In the genomic region with DNA sequence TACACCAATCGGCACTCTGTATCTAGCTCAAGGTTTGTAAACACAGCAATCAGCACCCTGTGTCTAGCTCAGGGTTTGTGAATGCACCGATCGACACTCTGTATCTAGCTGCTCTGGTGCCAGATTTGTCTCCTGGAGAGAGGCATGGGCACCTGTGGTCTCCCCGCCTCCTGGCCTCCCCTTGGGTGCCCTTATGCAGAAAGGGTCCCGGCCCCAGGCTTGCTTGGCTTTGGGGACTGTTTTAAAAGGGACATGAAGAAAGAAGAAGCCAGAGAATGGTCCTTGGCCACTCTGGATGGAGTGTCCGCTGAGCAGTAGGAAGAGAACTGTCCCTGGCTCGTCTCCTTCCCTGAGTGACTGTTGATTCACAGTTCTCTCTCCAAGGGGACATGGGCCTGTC, we compare ENCODE assay signal across 22 cellular contexts. TPM values are rescaled to one million over a fixed set of nuclear protein-coding genes. Genes with fewer than 3 reads are reported as not detected.
DNase-seq lines count a peak whose midpoint lies in the region; ATAC-seq, FAIRE-seq and TF ChIP-seq lines count a peak whose summit lies in the region.
"Had no signal": no experiment of that assay in that cellular context is flagged by ENCODE, and none has a peak within 500 bp of the region (broad histone marks: within the 10 kb centered on the region; RNA-seq: fewer than 3 reads in every experiment).

No MANE protein-coding gene starts in this region.

- BruUV-seq in HepG2 (replicated peaks; lab: Mats Ljungman, UMichigan) = no TSS peak

- H3K4me1 Mint-ChIP-seq in endodermal cell = peaks cover 10% of the 10 kb centered on the region
- peaks cover 14 to 43% (median 35%) of the 10 kb centered on the region in 4 donors for H3K4me1 Mint-ChIP-seq in naive thymus-derived CD8-positive, alpha-beta T cell

- H3K4me3 Mint-ChIP-seq in endodermal cell = no peak overlapping the region
- no peak overlapping the region for H3K4me3 Mint-ChIP-seq in naive thymus-derived CD8-positive, alpha-beta T cell
- H3K4me3 Mint-ChIP-seq: CD4-positive, alpha-beta memory T cell had no signal

- TF ChIP-seq POLR2A in HepG2 (IDR thresholded peaks at IDR 0.05; ENCODE audit: insufficient read depth in 1 of 2, low read depth in 2 of 2, low read length in 2 of 2) (no peak), right lobe of liver (IDR thresholded peaks at IDR 0.05) (no peak)

- H2AFZ ChIP-seq in HepG2 (ENCODE audit: low read length) (no peak overlapping the region), osteoblast (ENCODE audit: low read length) (no peak overlapping the region)

- H3K27me3 ChIP-seq in HepG2 (ENCODE audit: control insufficient read depth in 1 of 2, insufficient read depth in 2 of 2, low read length in 2 of 2) = peaks cover 0 to 19% of the 10 kb centered on the region in 2 experiments; a peak in 3 of 5 replicates
- no peaks in the 10 kb centered on the region for H3K27me3 ChIP-seq in right lobe of liver
- H3K27me3 ChIP-seq in endodermal cell (ENCODE audit: control insufficient read depth, insufficient read depth, low read length, poor library complexity, severe bottlenecking) = no peaks in the 10 kb centered on the region
- no peaks in the 10 kb centered on the region for H3K27me3 ChIP-seq in osteoblast (ENCODE audit: insufficient read depth, low read length)

- intact Hi-C loops in HepG2 (cut with micrococcal nuclease; ENCODE audit: unreplicated experiment) = no loop called here
- intact Hi-C loops in right lobe of liver (cut with DNase I) = no loop called here

- H3K4me2 ChIP-seq in HepG2 (ENCODE audit: low read depth, low read length) (peak overlapping the region; percentile 34; the same call in 1 of the 2 replicates), osteoblast (ENCODE audit: insufficient read depth, low read length) (no peak overlapping the region)
- H3K4me2 ChIP-seq: A549, SK-N-SH had no signal

- H3K9ac ChIP-seq in HepG2 (ENCODE audit: insufficient read depth, low read depth, low read length) (no peak overlapping the region), endodermal cell (ENCODE audit: extremely low read depth, low read length, poor library complexity, severe bottlenecking) (peak overlapping the region; percentile 13)
- H3K9ac ChIP-seq: SK-N-SH had no signal

- no peaks in the 10 kb centered on the region for H3K27me3 Mint-ChIP-seq in endodermal cell (ENCODE audit: insufficient read depth)
- no peaks in the 10 kb centered on the region for H3K27me3 Mint-ChIP-seq in naive thymus-derived CD8-positive, alpha-beta T cell
- H3K27me3 Mint-ChIP-seq: CD4-positive, alpha-beta memory T cell had no signal

- no peaks in the 10 kb centered on the region for H3K9me3 ChIP-seq in HepG2 (ENCODE audit: low read length)
- H3K9me3 ChIP-seq in right lobe of liver = no peaks in the 10 kb centered on the region
- no peaks in the 10 kb centered on the region for H3K9me3 ChIP-seq in endodermal cell (ENCODE audit: control insufficient read depth, low read length)
- H3K9me3 ChIP-seq in osteoblast (ENCODE audit: low read depth, low read length) = no peaks in the 10 kb centered on the region
- H3K9me3 ChIP-seq: A549, SK-N-SH had no signal

- no peaks in the 10 kb centered on the region for H3K36me3 Mint-ChIP-seq in endodermal cell (ENCODE audit: low read depth)
- H3K36me3 Mint-ChIP-seq in naive thymus-derived CD8-positive, alpha-beta T cell = no peaks in the 10 kb centered on the region
- H3K36me3 Mint-ChIP-seq: CD4-positive, alpha-beta memory T cell had no signal

- no peak for TF ChIP-seq CTCF in HepG2 (CRISPR knock-in tag; IDR thresholded peaks at IDR 0.05)
- TF ChIP-seq CTCF in right lobe of liver (IDR thresholded peaks at IDR 0.05) = no peak
- no peak for TF ChIP-seq CTCF in endodermal cell (conservative IDR thresholded peaks at IDR 0.05)
- no peak for TF ChIP-seq CTCF in osteoblast (IDR thresholded peaks at IDR 0.05; ENCODE audit: extremely low read depth, low read depth, low read length)

- TF ChIP-seq RAD21 in HepG2 (CRISPR knock-in tag; IDR thresholded peaks at IDR 0.05) = no peak

- H3K79me2 ChIP-seq in HepG2 (ENCODE audit: insufficient read depth, low read length) (no peaks in the 10 kb centered on the region), osteoblast (ENCODE audit: insufficient read depth, low read length) (no peaks in the 10 kb centered on the region)

- FAIRE-seq in HepG2 (lab: Jason Lieb, UNC) = no peak
- FAIRE-seq: A549, G401.6 had no signal

- no peak for TF ChIP-seq EP300 in HepG2 (IDR thresholded peaks at IDR 0.05; ENCODE audit: low read depth in 2 of 2, low read length in 2 of 2)
- no peak for TF ChIP-seq EP300 in HepG2 (CRISPR knock-in tag; IDR thresholded peaks at IDR 0.05; ENCODE audit: borderline replicate concordance)

- in situ Hi-C loops in HepG2 (cut with HindIII; ENCODE audit: extremely low pct_ligation_motif_present, low pct_unique_long_range_greater_than_20kb) = no loop called here

- H3K4me1 ChIP-seq in HepG2 (ENCODE audit: insufficient read depth, low read length) (peaks cover 48% of the 10 kb centered on the region), right lobe of liver (no peaks in the 10 kb centered on the region), endodermal cell (ENCODE audit: control insufficient read depth, insufficient read depth, low read length) (no peaks in the 10 kb centered on the region), osteoblast (ENCODE audit: insufficient read depth, low read length) (no peaks in the 10 kb centered on the region)

- POLR2A ChIA-PET in HepG2 (lab: Yijun Ruan, JAX) = no interaction called here
- POLR2A ChIA-PET in naive thymus-derived CD8-positive, alpha-beta T cell (lab: Charles Lee) = no interaction called here

- DNase-seq in HepG2 (ENCODE audit: low spot score) (no peak), right lobe of liver (no peak), endodermal cell (no peak), osteoblast (ENCODE audit: insufficient read length, low spot score, missing footprints) (peak; percentile 72), OCI-M1 (lab: John Stamatoyannopoulos, UW) (no peak)
- no peak for DNase-seq in naive thymus-derived CD8-positive, alpha-beta T cell
- DNase-seq: C1 segment of cervical spinal cord; CD4-positive, alpha-beta memory T cell; COR-L47; GOT3; HCEC 1CT; NCI-H1048; NCI-H2081; NCI-H2227 treated with DMSO at 0.1 percent for 48 hours; NCI-H526 treated with DMSO at 0.1 percent for 48 hours had no signal

- H3K27ac ChIP-seq in HepG2 (ENCODE audit: extremely low read length, insufficient read depth, low read length) = no peak overlapping the region
- H3K27ac ChIP-seq in right lobe of liver = no peak overlapping the region
- no peak overlapping the region for H3K27ac ChIP-seq in endodermal cell (ENCODE audit: low read depth, low read length)
- no peak overlapping the region for H3K27ac ChIP-seq in osteoblast (ENCODE audit: low read depth, low read length)
- H3K27ac ChIP-seq: HL-60 had no signal

- 27% methylated on average over 6 of the region's 7 CpGs for WGBS in HepG2 (ENCODE audit: low lambda C conversion rate)
- WGBS in right lobe of liver (ENCODE audit: insufficient coverage, low coverage, low lambda C conversion rate, missing lambda C conversion rate) = 52% methylated on average over 3 of the region's 7 CpGs
- WGBS in endodermal cell (ENCODE audit: insufficient coverage in 1 of 2, insufficient read length in 1 of 2), 2 experiments = 75 to 89% methylated on average over 3 to 7 of the region's 7 CpGs

- peak overlapping the region; percentile 75 for H3K27ac Mint-ChIP-seq in endodermal cell
- H3K27ac Mint-ChIP-seq in naive thymus-derived CD8-positive, alpha-beta T cell = peak overlapping the region in 1 of 10 donors; percentile 16

- CTCF ChIA-PET in HepG2 (lab: Yijun Ruan, JAX; ENCODE audit: low intra/inter-chr PET ratio, low total read pairs) = no interaction called here

- peak; percentile 3 for ATAC-seq in HepG2
- no peak for ATAC-seq in right lobe of liver
- no peak for ATAC-seq in GM18873 (IDR thresholded peaks at IDR 0.05; ENCODE audit: low FRiP score, unreplicated experiment)
- no peak for ATAC-seq in naive thymus-derived CD8-positive, alpha-beta T cell
- no peak for ATAC-seq in HG02840 (IDR thresholded peaks at IDR 0.05; ENCODE audit: low FRiP score, unreplicated experiment)

- peaks cover 3% of the 10 kb centered on the region for H3K9me3 Mint-ChIP-seq in endodermal cell
- H3K9me3 Mint-ChIP-seq in naive thymus-derived CD8-positive, alpha-beta T cell = peaks cover 0 to 1% (median 0%) of the 10 kb centered on the region in 9 donors

- H3K4me3 ChIP-seq in HepG2 (replicated peaks in 1 of 3; ENCODE audit: insufficient read depth in 1 of 3, low read depth in 2 of 3, low read length in 3 of 3) (peak overlapping the region in 1 of 3 experiments; percentile 22; a peak in 1 of 6 replicates), right lobe of liver (no peak overlapping the region), endodermal cell (ENCODE audit: low read length) (no peak overlapping the region), osteoblast (ENCODE audit: insufficient read depth, low read length) (no peak overlapping the region)
- H3K4me3 ChIP-seq: A549 had no signal

- H3K36me3 ChIP-seq in HepG2 (replicated peaks in 1 of 2; ENCODE audit: control insufficient read depth in 1 of 2, insufficient read depth in 2 of 2, low read length in 2 of 2) (no peaks in the 10 kb centered on the region), right lobe of liver (no peaks in the 10 kb centered on the region), endodermal cell (ENCODE audit: control insufficient read depth, insufficient read depth, low read length) (no peaks in the 10 kb centered on the region), osteoblast (ENCODE audit: insufficient read depth, low read length) (no peaks in the 10 kb centered on the region)

- H4K20me1 ChIP-seq in HepG2 (ENCODE audit: insufficient read depth, low read length) (no peaks in the 10 kb centered on the region), osteoblast (ENCODE audit: insufficient read depth, low read length) (no peaks in the 10 kb centered on the region)

RNA-seq across cellular contexts. Expression of a gene that starts 11.5 kb away (rescaled TPM):
- total RNA-seq in HepG2 (2016; rRNA removed; fragmentation: Illumina TruSeq; extraction: Trizol) (not detected in 2 replicates), right lobe of liver (not detected), endodermal cell (not detected), osteoblast (not detected in 2 replicates)
- not detected in 2 replicates for total RNA-seq in HepG2 (2016; cell fraction: cytosol; rRNA removed; fragmentation: Illumina TruSeq; extraction: Trizol; ENCODE audit: low read depth)
- not detected in 2 replicates for total RNA-seq in HepG2 (2016; cell fraction: insoluble cytoplasmic fraction; rRNA removed; fragmentation: Illumina TruSeq; extraction: Trizol)
- total RNA-seq in HepG2 (2016; cell fraction: membrane; rRNA removed; fragmentation: Illumina TruSeq; extraction: Trizol) = not detected in 2 replicates
- total RNA-seq in HepG2 (2016; cell fraction: nucleus; rRNA removed; fragmentation: Illumina TruSeq; extraction: Trizol) = not detected in 2 replicates
- not detected in 2 replicates for polyA plus RNA-seq in HepG2 (2011; rRNA removed)
- polyA plus RNA-seq in HepG2 (2011; cell fraction: cytosol; rRNA removed) = not detected in 2 replicates
- polyA plus RNA-seq in HepG2 (2011; cell fraction: nucleus; rRNA removed) = not detected in 2 replicates
- not detected in 2 replicates for polyA plus RNA-seq in HepG2 (2012)
- not detected in 2 replicates for polyA plus RNA-seq in HepG2 (2016; cell fraction: cytosol; fragmentation: Illumina TruSeq; extraction: Trizol; ENCODE audit: low read depth)
- polyA plus RNA-seq in HepG2 (2016; cell fraction: insoluble cytoplasmic fraction; fragmentation: Illumina TruSeq; extraction: Trizol; ENCODE audit: low read depth) = not detected in 2 replicates
- not detected in 2 replicates for polyA plus RNA-seq in HepG2 (2016; cell fraction: membrane; fragmentation: Illumina TruSeq; extraction: Trizol; ENCODE audit: low read depth)
- not detected in 2 replicates for polyA plus RNA-seq in HepG2 (2016; cell fraction: nucleus; fragmentation: Illumina TruSeq; extraction: Trizol; ENCODE audit: insufficient read depth, low read depth)
- 1.1 TPM in 1 of 2 replicates, not detected in the other for polyA minus RNA-seq in HepG2 (2011; rRNA and poly(A)+ RNA removed; ENCODE audit: low replicate concordance)
- polyA minus RNA-seq in HepG2 (2011; cell fraction: cytosol; rRNA and poly(A)+ RNA removed) = not detected in 2 replicates
- polyA minus RNA-seq in HepG2 (2011; cell fraction: nucleus; rRNA and poly(A)+ RNA removed) = not detected in 2 replicates
- not detected for polyA plus RNA-seq in endodermal cell (2013, experiment 1 of 2)
- polyA plus RNA-seq in endodermal cell (2013, experiment 2 of 2) = not detected
- not detected for total RNA-seq in naive thymus-derived CD8-positive, alpha-beta T cell
- not detected for polyA plus RNA-seq in naive thymus-derived CD8-positive, alpha-beta T cell
- total RNA-seq: CD4-positive, alpha-beta memory T cell; NCI-H460 had no signal
- polyA plus RNA-seq: CD4-positive, alpha-beta memory T cell; SK-N-SH had no signal

RNA-seq across cellular contexts. Expression of a gene that starts 39.6 kb away (rescaled TPM):
- total RNA-seq in HepG2 (2016; rRNA removed; fragmentation: Illumina TruSeq; extraction: Trizol) = not detected in 2 replicates
- not detected in 2 replicates for total RNA-seq in HepG2 (2016; cell fraction: cytosol; rRNA removed; fragmentation: Illumina TruSeq; extraction: Trizol; ENCODE audit: low read depth)
- not detected in 2 replicates for total RNA-seq in HepG2 (2016; cell fraction: insoluble cytoplasmic fraction; rRNA removed; fragmentation: Illumina TruSeq; extraction: Trizol)
- total RNA-seq in HepG2 (2016; cell fraction: membrane; rRNA removed; fragmentation: Illumina TruSeq; extraction: Trizol) = not detected in 2 replicates
- total RNA-seq in HepG2 (2016; cell fraction: nucleus; rRNA removed; fragmentation: Illumina TruSeq; extraction: Trizol) = not detected in 2 replicates
- polyA plus RNA-seq in HepG2 (2011; rRNA removed) = not detected in 2 replicates
- polyA plus RNA-seq in HepG2 (2011; cell fraction: cytosol; rRNA removed) = not detected in 2 replicates
- not detected in 2 replicates for polyA plus RNA-seq in HepG2 (2011; cell fraction: nucleus; rRNA removed)
- not detected in 2 replicates for polyA plus RNA-seq in HepG2 (2012)
- polyA plus RNA-seq in HepG2 (2016; cell fraction: cytosol; fragmentation: Illumina TruSeq; extraction: Trizol; ENCODE audit: low read depth) = not detected in 2 replicates
- not detected in 2 replicates for polyA plus RNA-seq in HepG2 (2016; cell fraction: insoluble cytoplasmic fraction; fragmentation: Illumina TruSeq; extraction: Trizol; ENCODE audit: low read depth)
- polyA plus RNA-seq in HepG2 (2016; cell fraction: membrane; fragmentation: Illumina TruSeq; extraction: Trizol; ENCODE audit: low read depth) = not detected in 2 replicates
- polyA plus RNA-seq in HepG2 (2016; cell fraction: nucleus; fragmentation: Illumina TruSeq; extraction: Trizol; ENCODE audit: insufficient read depth, low read depth) = not detected in 2 replicates
- polyA minus RNA-seq in HepG2 (2011; rRNA and poly(A)+ RNA removed; ENCODE audit: low replicate concordance) = 0.12 TPM in 1 of 2 replicates, not detected in the other
- not detected in 2 replicates for polyA minus RNA-seq in HepG2 (2011; cell fraction: cytosol; rRNA and poly(A)+ RNA removed)
- polyA minus RNA-seq in HepG2 (2011; cell fraction: nucleus; rRNA and poly(A)+ RNA removed) = not detected in 2 replicates
- not detected for total RNA-seq in right lobe of liver
- total RNA-seq in endodermal cell = not detected
- polyA plus RNA-seq in endodermal cell (2013, experiment 1 of 2) = 0.11 TPM
- not detected for polyA plus RNA-seq in endodermal cell (2013, experiment 2 of 2)
- total RNA-seq in osteoblast = not detected in 2 replicates
- not detected for total RNA-seq in naive thymus-derived CD8-positive, alpha-beta T cell
- polyA plus RNA-seq in naive thymus-derived CD8-positive, alpha-beta T cell = not detected
- total RNA-seq: CD4-positive, alpha-beta memory T cell; NCI-H460 had no signal
- polyA plus RNA-seq: CD4-positive, alpha-beta memory T cell; SK-N-SH had no signal
